Comparison of ENCODE assay signal across 8 cellular contexts in genomic region chr14:70358631-70359030, GRCh38. TPM values are rescaled to one million over a fixed set of nuclear protein-coding genes. Genes with fewer than 3 reads are reported as not detected.
A peak's percentile ranks its signal among the peaks of the same experiment; 100 is the strongest.
DNase-seq lines count a peak whose midpoint lies in the region; ATAC-seq and TF ChIP-seq lines count a peak whose summit lies in the region.

No MANE protein-coding gene starts in this region.

- no TSS peak for BruUV-seq in IMR-90 (replicated peaks; lab: Mats Ljungman, UMichigan)

- H3K14ac ChIP-seq in IMR-90 (replicated peaks; ENCODE audit: low read depth, low read length): peak overlapping the region; percentile 39; the same call in 1 of the 2 replicates

- no CpG with 5 or more reads among the region's 5 CpGs for WGBS in IMR-90 (ENCODE audit: extremely low coverage in 2 of 2, insufficient read length in 1 of 2), 2 experiments

- H2BK120ac ChIP-seq in IMR-90 (ENCODE audit: low read depth, low read length): no peak overlapping the region

- H2BK20ac ChIP-seq in IMR-90 (ENCODE audit: low read depth, low read length): no peak overlapping the region

- no peak overlapping the region for H2BK15ac ChIP-seq in IMR-90 (ENCODE audit: low read depth, low read length)

- H3K4me3 Mint-ChIP-seq in chondrocyte (ENCODE audit: unreplicated experiment): peak overlapping the region; percentile 100

- H3K9me3 Mint-ChIP-seq in chondrocyte (ENCODE audit: low read depth): no peaks in the 10 kb centered on the region

- no peak overlapping the region for H2AK9ac ChIP-seq in IMR-90 (replicated peaks; ENCODE audit: low read depth, low read length, poor library complexity)

- ATAC-seq in IMR-90 (ENCODE audit: low read depth): no peak
- ATAC-seq in GM18867 (IDR thresholded peaks at IDR 0.05; ENCODE audit: unreplicated experiment): no peak

- H3K9me3 ChIP-seq in IMR-90 (ENCODE audit: control insufficient read depth, insufficient read depth, low read length): no peaks in the 10 kb centered on the region
- H3K9me3 ChIP-seq in muscle layer of colon (ENCODE audit: low read length): no peaks in the 10 kb centered on the region

- no peak for TF ChIP-seq RAD21 in IMR-90 (IDR thresholded peaks at IDR 0.05; ENCODE audit: low read length)

- peak overlapping the region; percentile 84 for H3K4me3 ChIP-seq in AG09309 (ENCODE audit: control insufficient read depth, low read depth, low read length)
- peak overlapping the region; percentile 75 for H3K4me3 ChIP-seq in IMR-90 (ENCODE audit: insufficient read depth, low read depth, low read length)
- peak overlapping the region; percentile 69 to 78 for H3K4me3 ChIP-seq in muscle layer of colon (ENCODE audit: low read depth in 1 of 2, low read length in 2 of 2)

- H3K4me1 ChIP-seq in IMR-90 (ENCODE audit: control insufficient read depth, insufficient read depth, low read length) (peaks cover 3% of the 10 kb centered on the region; the same call in 1 of the 2 replicates), muscle layer of colon (ENCODE audit: insufficient read depth, low read length) (peaks cover 4% of the 10 kb centered on the region)

- H2AFZ ChIP-seq in IMR-90 (replicated peaks; ENCODE audit: low read length, poor library complexity): no peak overlapping the region

- H3K4ac ChIP-seq in IMR-90 (ENCODE audit: low read depth, low read length): peak overlapping the region; percentile 85; the same call in 1 of the 2 replicates

- no peak overlapping the region for H3K18ac ChIP-seq in IMR-90 (ENCODE audit: low read depth, low read length)

- CTCF ChIA-PET in IMR-90 (lab: Yijun Ruan, JAX): interaction anchor here (0.6 kb wide), 1 partner anchor 1316 kb away, joined by 3 read pairs; no protein-coding TSS in a partner anchor

- H3K36me3 Mint-ChIP-seq in chondrocyte (ENCODE audit: low read depth): no peaks in the 10 kb centered on the region

- peak overlapping the region; percentile 100 for H3K27ac Mint-ChIP-seq in chondrocyte (ENCODE audit: unreplicated experiment)

- 0 out of 2 replicates have a peak, but pooled peaks cover 12% of the 10 kb centered on the region for H3K9me1 ChIP-seq in IMR-90 (ENCODE audit: insufficient read depth, low read length)

- TF ChIP-seq CTCF in AG09309 (IDR thresholded peaks at IDR 0.05; ENCODE audit: control insufficient read depth, insufficient read depth, low read depth, low read length, missing control alignments) (no peak), IMR-90 (conservative IDR thresholded peaks at IDR 0.05; ENCODE audit: low read depth, low read length) (no peak), chondrocyte (IDR thresholded peaks at IDR 0.05) (no peak)

- H2AK5ac ChIP-seq in IMR-90 (ENCODE audit: low read depth, low read length): no peak overlapping the region

- H3K4me2 ChIP-seq in IMR-90 (ENCODE audit: low read depth, low read length): peak overlapping the region; percentile 58

- H3K4me1 Mint-ChIP-seq in chondrocyte (ENCODE audit: low read depth): peaks cover 34% of the 10 kb centered on the region

- intact Hi-C loops in IMR-90 (cut with micrococcal nuclease): loop anchor here (2.0 kb wide), 1 partner anchor 242 kb away; the partner anchor contains the start of gene MED6

- peak overlapping the region; percentile 90 for H3K23ac ChIP-seq in IMR-90 (ENCODE audit: low read depth, low read length)

- H3K36me3 ChIP-seq in IMR-90 (ENCODE audit: control insufficient read depth, insufficient read depth, low read length): no peaks in the 10 kb centered on the region
- no peaks in the 10 kb centered on the region for H3K36me3 ChIP-seq in muscle layer of colon (ENCODE audit: insufficient read depth, low read length)

- DNase-seq in AG09309 (ENCODE audit: low read depth) (no peak), IMR-90 (peak; percentile 12), chondrocyte (ENCODE audit: low spot score) (no peak), NCI-H748 (lab: John Stamatoyannopoulos, UW; ENCODE audit: unreplicated experiment) (no peak), GF-D8 (lab: John Stamatoyannopoulos, UW) (no peak), hippocampal formation (lab: John Stamatoyannopoulos, UW) (no peak)

- peak overlapping the region in 1 of 2 experiments; percentile 68; a peak in 2 of 4 replicates for H4K8ac ChIP-seq in IMR-90 (ENCODE audit: low read depth in 2 of 2, low read length in 2 of 2)

- POLR2A ChIA-PET in IMR-90 (lab: Charles Lee; ENCODE audit: unreplicated experiment): interaction anchor here (0.6 kb wide), 1 partner anchor 465 kb away, joined by 3 read pairs; no protein-coding TSS in a partner anchor

- H3K9ac ChIP-seq in IMR-90 (ENCODE audit: low read depth, low read length) (peak overlapping the region; percentile 81; the same call in 1 of the 2 replicates), muscle layer of colon (ENCODE audit: low read length) (peak overlapping the region; percentile 68)

- no peak for TF ChIP-seq POLR2A in IMR-90 (IDR thresholded peaks at IDR 0.05; ENCODE audit: low read depth, low read length)

- H3K27ac ChIP-seq in IMR-90 (ENCODE audit: insufficient read depth, low read length) (no peak overlapping the region), muscle layer of colon (ENCODE audit: low read depth, low read length) (peak overlapping the region; percentile 64)

- peaks cover 3 to 36% of the 10 kb centered on the region in 2 experiments; a peak in 3 of 4 replicates for H3K79me1 ChIP-seq in IMR-90 (ENCODE audit: low read depth in 1 of 2, low read length in 2 of 2)

- H3K27me3 ChIP-seq in IMR-90 (ENCODE audit: control insufficient read depth, insufficient read depth, low read length) (no peaks in the 10 kb centered on the region), muscle layer of colon (ENCODE audit: control insufficient read depth in 1 of 2, insufficient read depth in 2 of 2, low read length in 2 of 2) (no peaks in the 10 kb centered on the region)

- H4K5ac ChIP-seq in IMR-90 (ENCODE audit: low read depth, low read length): no peak overlapping the region

- no peaks in the 10 kb centered on the region for H3K27me3 Mint-ChIP-seq in chondrocyte (ENCODE audit: low read depth)

- H4K91ac ChIP-seq in IMR-90 (ENCODE audit: insufficient read depth, low read depth, low read length): no peak overlapping the region; the same call in 1 of the 2 replicates

- in situ Hi-C loops in IMR-90 (cut with MboI; ENCODE audit: low sequenced_read_pairs): no loop called here

- peak overlapping the region; percentile 19 for H2BK5ac ChIP-seq in IMR-90 (ENCODE audit: low read depth, low read length, poor library complexity, severe bottlenecking)

- peaks cover 15% of the 10 kb centered on the region; the same call in 1 of the 2 replicates for H4K20me1 ChIP-seq in IMR-90 (ENCODE audit: insufficient read depth, low read length)

- dilution Hi-C loops in IMR-90 (cut with HindIII; ENCODE audit: low sequenced_read_pairs, unreplicated experiment): no loop called here

- H3K56ac ChIP-seq in IMR-90 (ENCODE audit: extremely low read depth, insufficient read depth, low read length): 0 out of 2 replicates have a peak overlapping the region, but pooled peaks have one; percentile 68

TF ChIP-seq in IMR-90, 13 proteins besides CTCF, POLR2A, EP300 and RAD21:
- TF ChIP-seq SMC3 (IDR thresholded peaks at IDR 0.05; ENCODE audit: low read depth, low read length): no peak
- TF ChIP-seq RFX5 (IDR thresholded peaks at IDR 0.05; ENCODE audit: low read depth, low read length): no peak
- no peak for TF ChIP-seq CHD1 (IDR thresholded peaks at IDR 0.05; ENCODE audit: low read depth, low read length)
- no peak for TF ChIP-seq MAZ (IDR thresholded peaks at IDR 0.05; ENCODE audit: borderline replicate concordance, low read depth, low read length)
- TF ChIP-seq MAFK (IDR thresholded peaks at IDR 0.05; ENCODE audit: low read depth, low read length): no peak
- TF ChIP-seq MXI1 (IDR thresholded peaks at IDR 0.05; ENCODE audit: borderline replicate concordance, low read depth, low read length): no peak
- TF ChIP-seq ELK1 (IDR thresholded peaks at IDR 0.05; ENCODE audit: borderline replicate concordance, low read depth, low read length): no peak
- TF ChIP-seq, protein P1, sequence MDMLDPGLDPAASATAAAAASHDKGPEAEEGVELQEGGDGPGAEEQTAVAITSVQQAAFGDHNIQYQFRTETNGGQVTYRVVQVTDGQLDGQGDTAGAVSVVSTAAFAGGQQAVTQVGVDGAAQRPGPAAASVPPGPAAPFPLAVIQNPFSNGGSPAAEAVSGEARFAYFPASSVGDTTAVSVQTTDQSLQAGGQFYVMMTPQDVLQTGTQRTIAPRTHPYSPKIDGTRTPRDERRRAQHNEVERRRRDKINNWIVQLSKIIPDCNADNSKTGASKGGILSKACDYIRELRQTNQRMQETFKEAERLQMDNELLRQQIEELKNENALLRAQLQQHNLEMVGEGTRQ (IDR thresholded peaks at IDR 0.05; ENCODE audit: low read depth, low read length): no peak
- TF ChIP-seq NFE2L2 (IDR thresholded peaks at IDR 0.05; ENCODE audit: low read depth, low read length): no peak

RNA-seq across cellular contexts. Expression of gene COX16, which starts 0.9 kb away (rescaled TPM):
- total RNA-seq in IMR-90 (2012; rRNA removed) (23.1 and 49.2 TPM in 2 replicates), chondrocyte (23.4 to 28.9 TPM (median 24.0 TPM) in 3 replicates)
- polyA plus RNA-seq in IMR-90 (2012; rRNA removed): 22.2 and 24.4 TPM in 2 replicates
- polyA plus RNA-seq in IMR-90 (2012; cell fraction: cytosol; rRNA removed): 3.3 and 9.9 TPM in 2 replicates
- polyA plus RNA-seq in IMR-90 (2012; cell fraction: nucleus; rRNA removed; ENCODE audit: low replicate concordance): 0.58 and 4.6 TPM in 2 replicates

RNA-seq across cellular contexts. Expression of gene SYNJ2BP, which starts 58.3 kb away (rescaled TPM):
- 24.7 and 25.5 TPM in 2 replicates for total RNA-seq in IMR-90 (2012; rRNA removed)
- polyA plus RNA-seq in IMR-90 (2012; rRNA removed): 8.3 and 10.0 TPM in 2 replicates
- 2.8 and 5.7 TPM in 2 replicates for polyA plus RNA-seq in IMR-90 (2012; cell fraction: cytosol; rRNA removed)
- 1.2 and 7.2 TPM in 2 replicates for polyA plus RNA-seq in IMR-90 (2012; cell fraction: nucleus; rRNA removed; ENCODE audit: low replicate concordance)
- total RNA-seq in chondrocyte: 25.8 to 35.1 TPM (median 26.4 TPM) in 3 replicates
